ENCODE assay signal across 11 cellular contexts in the genomic region with DNA sequence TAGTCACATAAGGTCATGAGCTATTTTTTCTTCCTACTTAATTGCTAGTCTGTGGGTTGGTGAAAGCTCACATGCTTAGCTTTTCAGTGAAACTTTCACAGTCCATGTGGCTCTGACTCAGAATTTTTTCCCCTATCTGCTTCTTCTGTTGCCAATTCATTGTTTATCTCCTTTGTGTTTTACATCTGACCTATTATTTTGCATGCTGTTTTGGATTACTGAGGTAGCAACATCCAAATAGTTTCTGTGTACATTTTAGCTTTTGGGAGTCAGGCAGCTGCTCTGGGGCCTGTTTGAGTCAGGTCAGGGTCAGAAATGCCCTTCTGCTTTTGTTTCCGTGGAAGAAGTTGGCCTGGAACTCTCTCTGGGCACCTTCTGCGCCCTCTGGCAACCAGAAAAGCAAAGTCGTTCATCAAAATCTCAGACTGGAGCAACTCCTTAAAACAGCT. TPM values are rescaled to one million over a fixed set of nuclear protein-coding genes. Genes with fewer than 3 reads are reported as not detected.
DNase-seq lines count a peak whose midpoint lies in the region; ATAC-seq, FAIRE-seq and TF ChIP-seq lines count a peak whose summit lies in the region.
"Had no signal": no experiment of that assay in that cellular context is flagged by ENCODE, and none has a peak within 500 bp of the region (broad histone marks: within the 10 kb centered on the region; RNA-seq: fewer than 3 reads in every experiment).

No MANE protein-coding gene starts in this region.

- H3K27ac ChIP-seq in pancreas, result peak overlapping the region in 2 of 4 donors; percentile 27 to 61
- H3K27ac ChIP-seq in Karpas-422 (ENCODE audit: low read length), result no peak overlapping the region
- H3K27ac ChIP-seq in HepG2 (ENCODE audit: extremely low read length, insufficient read depth, low read length), result no peak overlapping the region

- H3K4me2 ChIP-seq in Karpas-422 (ENCODE audit: low read depth, low read length, poor library complexity, severe bottlenecking), result no peak overlapping the region
- H3K4me2 ChIP-seq in HepG2 (ENCODE audit: low read depth, low read length), result no peak overlapping the region

- H3K36me3 ChIP-seq in pancreas (no peaks in the 10 kb centered on the region), Karpas-422 (ENCODE audit: insufficient read depth, low read length) (no peaks in the 10 kb centered on the region), HepG2 (replicated peaks in 1 of 2; ENCODE audit: control insufficient read depth in 1 of 2, insufficient read depth in 2 of 2, low read length in 2 of 2) (no peaks in the 10 kb centered on the region)

- POLR2A ChIA-PET in HepG2 (lab: Yijun Ruan, JAX), result no interaction called here

- in situ Hi-C loops in HepG2 (cut with HindIII; ENCODE audit: extremely low pct_ligation_motif_present, low pct_unique_long_range_greater_than_20kb), result no loop called here

- H3K4me1 ChIP-seq in pancreas, result peaks cover 11 to 27% (median 19%) of the 10 kb centered on the region in 3 donors
- no peaks in the 10 kb centered on the region for H3K4me1 ChIP-seq in Karpas-422 (ENCODE audit: low read length)
- no peaks in the 10 kb centered on the region for H3K4me1 ChIP-seq in HepG2 (ENCODE audit: insufficient read depth, low read length)

- H2AFZ ChIP-seq in Karpas-422 (ENCODE audit: low read length) (no peak overlapping the region), HepG2 (ENCODE audit: low read length) (no peak overlapping the region)

- H3K79me2 ChIP-seq in Karpas-422 (ENCODE audit: low read length) (no peaks in the 10 kb centered on the region), HepG2 (ENCODE audit: insufficient read depth, low read length) (no peaks in the 10 kb centered on the region)

- H3K4me3 ChIP-seq in pancreas (no peak overlapping the region), Karpas-422 (ENCODE audit: low read length) (no peak overlapping the region), HepG2 (replicated peaks in 1 of 3; ENCODE audit: insufficient read depth in 1 of 3, low read depth in 2 of 3, low read length in 3 of 3) (no peak overlapping the region)

- no peak for TF ChIP-seq RAD21 in HepG2 (CRISPR knock-in tag; IDR thresholded peaks at IDR 0.05)

- DNase-seq in pancreas, result peak in 1 of 6 donors; percentile 34
- DNase-seq in activated T-cell treated with anti-CD3 and anti-CD28 coated beads, Interleukin-2, amount 50 U/mL, for 1 hour, result no peak
- DNase-seq in Karpas-422, result no peak
- DNase-seq in HepG2 (ENCODE audit: low spot score), result no peak
- DNase-seq: activated CD4-positive, alpha-beta T cell treated with anti-CD3 and anti-CD28 coated beads, Interleukin-2, amount 50 U/mL, for 4 hours; DMS53; NK-92 treated with Interleukin-12 subunit alpha and Interleukin-12 subunit beta, amount 100 ng/mL, for 24 hours had no signal

- no TSS peak for BruUV-seq in HepG2 (replicated peaks; lab: Mats Ljungman, UMichigan)

- H3K27me3 ChIP-seq in pancreas (no peaks in the 10 kb centered on the region), Karpas-422 (ENCODE audit: low read length) (no peaks in the 10 kb centered on the region), HepG2 (ENCODE audit: control insufficient read depth in 1 of 2, insufficient read depth in 2 of 2, low read length in 2 of 2) (no peaks in the 10 kb centered on the region)

- TF ChIP-seq POLR2A in GM18505 (IDR thresholded peaks at IDR 0.05; ENCODE audit: borderline replicate concordance, extremely low read depth, insufficient read depth, insufficient read length) (no peak), HepG2 (IDR thresholded peaks at IDR 0.05; ENCODE audit: insufficient read depth in 1 of 2, low read depth in 2 of 2, low read length in 2 of 2) (no peak)

- no peaks in the 10 kb centered on the region for H4K20me1 ChIP-seq in Karpas-422 (ENCODE audit: insufficient read depth, low read depth, low read length)
- no peaks in the 10 kb centered on the region for H4K20me1 ChIP-seq in HepG2 (ENCODE audit: insufficient read depth, low read length)

- WGBS in pancreas, 2 donors, result 21 to 23% methylated on average over 3 of the region's 3 CpGs
- 24% methylated on average over 3 of the region's 3 CpGs for WGBS in HepG2 (ENCODE audit: low lambda C conversion rate)

- CTCF ChIA-PET in HepG2 (lab: Yijun Ruan, JAX; ENCODE audit: low intra/inter-chr PET ratio, low total read pairs), result no interaction called here

- peak; percentile 88 for FAIRE-seq in endometrium (lab: Jason Lieb, UNC)
- FAIRE-seq in pancreas (lab: Jason Lieb, UNC), result no peak
- FAIRE-seq in HepG2 (lab: Jason Lieb, UNC), result no peak

- H3K9ac ChIP-seq in Karpas-422 (ENCODE audit: low read length), result no peak overlapping the region
- no peak overlapping the region for H3K9ac ChIP-seq in HepG2 (ENCODE audit: insufficient read depth, low read depth, low read length)

- no peak for TF ChIP-seq CTCF in pancreas (IDR thresholded peaks at IDR 0.05)
- TF ChIP-seq CTCF in HepG2 (CRISPR knock-in tag; IDR thresholded peaks at IDR 0.05), result no peak

- TF ChIP-seq EP300 in HepG2 (IDR thresholded peaks at IDR 0.05; ENCODE audit: low read depth in 2 of 2, low read length in 2 of 2) (no peak), HepG2 (CRISPR knock-in tag; IDR thresholded peaks at IDR 0.05; ENCODE audit: borderline replicate concordance) (no peak)

- H3K9me3 ChIP-seq in pancreas, result no peaks in the 10 kb centered on the region
- H3K9me3 ChIP-seq in Karpas-422 (ENCODE audit: low read length), result no peaks in the 10 kb centered on the region
- no peaks in the 10 kb centered on the region for H3K9me3 ChIP-seq in HepG2 (ENCODE audit: low read length)

- no peaks in the 10 kb centered on the region for H3K9me2 ChIP-seq in Karpas-422 (replicated peaks; ENCODE audit: insufficient read depth, low read length)

- intact Hi-C loops in pancreas (cut with DNase I), result no loop called here
- intact Hi-C loops in HepG2 (cut with micrococcal nuclease; ENCODE audit: unreplicated experiment), result no loop called here

- ATAC-seq in GM18505 (IDR thresholded peaks at IDR 0.05; ENCODE audit: unreplicated experiment), result peak; percentile 73
- ATAC-seq in HG03442 (IDR thresholded peaks at IDR 0.05; ENCODE audit: unreplicated experiment), result peak; percentile 86
- ATAC-seq in pancreas, result peak; percentile 45 to 67 (median 59)
- no peak for ATAC-seq in HG02642 (IDR thresholded peaks at IDR 0.05; ENCODE audit: poor library complexity, unreplicated experiment)
- no peak for ATAC-seq in HepG2

TF ChIP-seq in HepG2, 621 proteins besides CTCF, POLR2A, EP300 and RAD21 (continues in another document):
- TF ChIP-seq PAF1 (CRISPR knock-in tag; IDR thresholded peaks at IDR 0.05) (no peak), BHLHE40 (IDR thresholded peaks at IDR 0.05; ENCODE audit: low read length) (no peak), ZNF17 (CRISPR knock-in tag; IDR thresholded peaks at IDR 0.05) (no peak), NCOA2 (CRISPR knock-in tag; IDR thresholded peaks at IDR 0.05) (no peak)
- TF ChIP-seq, protein P1, sequence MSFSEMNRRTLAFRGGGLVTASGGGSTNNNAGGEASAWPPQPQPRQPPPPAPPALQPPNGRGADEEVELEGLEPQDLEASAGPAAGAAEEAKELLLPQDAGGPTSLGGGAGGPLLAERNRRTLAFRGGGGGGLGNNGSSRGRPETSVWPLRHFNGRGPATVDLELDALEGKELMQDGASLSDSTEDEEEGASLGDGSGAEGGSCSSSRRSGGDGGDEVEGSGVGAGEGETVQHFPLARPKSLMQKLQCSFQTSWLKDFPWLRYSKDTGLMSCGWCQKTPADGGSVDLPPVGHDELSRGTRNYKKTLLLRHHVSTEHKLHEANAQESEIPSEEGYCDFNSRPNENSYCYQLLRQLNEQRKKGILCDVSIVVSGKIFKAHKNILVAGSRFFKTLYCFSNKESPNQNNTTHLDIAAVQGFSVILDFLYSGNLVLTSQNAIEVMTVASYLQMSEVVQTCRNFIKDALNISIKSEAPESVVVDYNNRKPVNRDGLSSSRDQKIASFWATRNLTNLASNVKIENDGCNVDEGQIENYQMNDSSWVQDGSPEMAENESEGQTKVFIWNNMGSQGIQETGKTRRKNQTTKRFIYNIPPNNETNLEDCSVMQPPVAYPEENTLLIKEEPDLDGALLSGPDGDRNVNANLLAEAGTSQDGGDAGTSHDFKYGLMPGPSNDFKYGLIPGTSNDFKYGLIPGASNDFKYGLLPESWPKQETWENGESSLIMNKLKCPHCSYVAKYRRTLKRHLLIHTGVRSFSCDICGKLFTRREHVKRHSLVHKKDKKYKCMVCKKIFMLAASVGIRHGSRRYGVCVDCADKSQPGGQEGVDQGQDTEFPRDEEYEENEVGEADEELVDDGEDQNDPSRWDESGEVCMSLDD (CRISPR knock-in tag; IDR thresholded peaks at IDR 0.05; ENCODE audit: borderline replicate concordance), result no peak

RNA-seq across cellular contexts. Expression of gene ROR1, which starts 40.0 kb away (rescaled TPM):
- 10 to 100 TPM in 3 of 6 donors, 1 to 10 TPM in 3; 5.7 to 18.5 (median 9.0) TPM for total RNA-seq in pancreas
- polyA plus RNA-seq in pancreas, result 1 to 10 TPM; 1.3 to 2.7 TPM
- total RNA-seq in Karpas-422 (2014; rRNA removed; shearing (Covaris generic); ENCODE audit: low replicate concordance), result not detected in 2 replicates
- 1.6 and 2.3 TPM in 2 replicates for total RNA-seq in HepG2 (2016; rRNA removed; fragmentation: Illumina TruSeq; extraction: Trizol)
- 1.6 and 3.0 TPM in 2 replicates for total RNA-seq in HepG2 (2016; cell fraction: cytosol; rRNA removed; fragmentation: Illumina TruSeq; extraction: Trizol; ENCODE audit: low read depth)
- 1.5 and 2.0 TPM in 2 replicates for total RNA-seq in HepG2 (2016; cell fraction: insoluble cytoplasmic fraction; rRNA removed; fragmentation: Illumina TruSeq; extraction: Trizol)
- 0.79 and 1.0 TPM in 2 replicates for total RNA-seq in HepG2 (2016; cell fraction: membrane; rRNA removed; fragmentation: Illumina TruSeq; extraction: Trizol)
- 2.9 and 3.2 TPM in 2 replicates for total RNA-seq in HepG2 (2016; cell fraction: nucleus; rRNA removed; fragmentation: Illumina TruSeq; extraction: Trizol)
- 0.58 and 0.67 TPM in 2 replicates for polyA plus RNA-seq in HepG2 (2011; rRNA removed)
- 0.55 and 0.59 TPM in 2 replicates for polyA plus RNA-seq in HepG2 (2011; cell fraction: cytosol; rRNA removed)
- polyA plus RNA-seq in HepG2 (2011; cell fraction: nucleus; rRNA removed), result 0.19 and 0.37 TPM in 2 replicates
- polyA plus RNA-seq in HepG2 (2012), result 0.31 and 0.60 TPM in 2 replicates
- polyA plus RNA-seq in HepG2 (2016; cell fraction: cytosol; fragmentation: Illumina TruSeq; extraction: Trizol; ENCODE audit: low read depth), result 0.08 and 0.14 TPM in 2 replicates
- polyA plus RNA-seq in HepG2 (2016; cell fraction: insoluble cytoplasmic fraction; fragmentation: Illumina TruSeq; extraction: Trizol; ENCODE audit: low read depth), result 1.5 TPM in 2 replicates
- 0.15 and 0.19 TPM in 2 replicates for polyA plus RNA-seq in HepG2 (2016; cell fraction: membrane; fragmentation: Illumina TruSeq; extraction: Trizol; ENCODE audit: low read depth)
- 1.7 and 2.2 TPM in 2 replicates for polyA plus RNA-seq in HepG2 (2016; cell fraction: nucleus; fragmentation: Illumina TruSeq; extraction: Trizol; ENCODE audit: insufficient read depth, low read depth)
- polyA minus RNA-seq in HepG2 (2011; rRNA and poly(A)+ RNA removed; ENCODE audit: low replicate concordance), result 2.0 and 4.4 TPM in 2 replicates
- 0.99 and 1.6 TPM in 2 replicates for polyA minus RNA-seq in HepG2 (2011; cell fraction: cytosol; rRNA and poly(A)+ RNA removed)
- polyA minus RNA-seq in HepG2 (2011; cell fraction: nucleus; rRNA and poly(A)+ RNA removed), result 1.9 and 2.3 TPM in 2 replicates

Comparison
In these comparisons a context has a peak if more than half of its experiments do, and no peak if none do; other contexts are left out.
1. ATAC-seq: peak in GM18505 (single experiment), HG03442 (single experiment) and pancreas (4 of 4); none in HG02642 (single experiment) and HepG2 (single experiment).